ENCODE assay signal across 11 cellular contexts in the genomic region with DNA sequence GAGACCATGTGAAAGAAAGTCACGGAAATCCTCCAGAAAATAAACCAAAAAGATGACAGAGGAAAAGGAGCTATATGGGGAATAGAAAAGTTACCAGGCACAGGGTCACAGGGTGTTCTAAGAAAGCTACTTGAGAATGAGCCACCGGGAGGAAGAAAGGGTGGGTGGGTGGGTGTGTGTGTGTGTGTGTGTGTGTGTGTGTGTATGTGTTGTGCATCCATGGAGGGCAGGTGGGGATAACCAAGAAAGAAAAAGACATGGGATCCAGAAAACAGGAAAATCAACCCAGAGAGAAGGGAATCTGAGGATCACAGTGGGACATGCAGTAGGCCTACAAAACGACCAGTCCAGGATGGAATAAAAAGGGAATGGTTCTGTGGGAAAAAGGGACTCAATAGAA. TPM values are rescaled to one million over a fixed set of nuclear protein-coding genes. Genes with fewer than 3 reads are reported as not detected.
DNase-seq lines count a peak whose midpoint lies in the region; ATAC-seq lines count a peak whose summit lies in the region.
"Had no signal": no experiment of that assay in that cellular context is flagged by ENCODE, and none has a peak within 500 bp of the region (broad histone marks: within the 10 kb centered on the region; RNA-seq: fewer than 3 reads in every experiment).

No MANE protein-coding gene starts in this region.

- H3K4me1 Mint-ChIP-seq in activated naive CD4-positive, alpha-beta T cell treated with anti-CD3 and anti-CD28 coated beads, Interleukin-2, amount 50 U/mL, for 24 hours: peaks cover 58% of the 10 kb centered on the region
- H3K4me1 Mint-ChIP-seq in activated CD4-positive, alpha-beta memory T cell treated with anti-CD3 and anti-CD28 coated beads, Interleukin-2, amount 10 ng/mL, durations not matched to agents 7 days and 5 days: peaks cover 75% of the 10 kb centered on the region

- H3K9me3 Mint-ChIP-seq in activated naive CD4-positive, alpha-beta T cell treated with anti-CD3 and anti-CD28 coated beads, Interleukin-2, amount 50 U/mL, for 24 hours: no peaks in the 10 kb centered on the region
- peaks cover 8% of the 10 kb centered on the region for H3K9me3 Mint-ChIP-seq in activated CD4-positive, alpha-beta memory T cell treated with anti-CD3 and anti-CD28 coated beads, Interleukin-2, amount 10 ng/mL, durations not matched to agents 7 days and 5 days

- peaks cover 12% of the 10 kb centered on the region for H3K4me1 ChIP-seq in endocrine pancreas (ENCODE audit: control insufficient read depth, insufficient read depth, low read length)

- H3K9me3 ChIP-seq in endocrine pancreas (ENCODE audit: control insufficient read depth, low read length): no peaks in the 10 kb centered on the region

- H3K27ac Mint-ChIP-seq in activated naive CD4-positive, alpha-beta T cell treated with anti-CD3 and anti-CD28 coated beads, Interleukin-2, amount 50 U/mL, for 24 hours: peak overlapping the region; percentile 91
- peak overlapping the region; percentile 25 for H3K27ac Mint-ChIP-seq in activated CD4-positive, alpha-beta memory T cell treated with anti-CD3 and anti-CD28 coated beads, Interleukin-2, amount 10 ng/mL, durations not matched to agents 7 days and 5 days
- H3K27ac Mint-ChIP-seq: WTC11 had no signal

- H3K36me3 Mint-ChIP-seq in activated naive CD4-positive, alpha-beta T cell treated with anti-CD3 and anti-CD28 coated beads, Interleukin-2, amount 50 U/mL, for 24 hours: peaks cover 37% of the 10 kb centered on the region
- H3K36me3 Mint-ChIP-seq in activated CD4-positive, alpha-beta memory T cell treated with anti-CD3 and anti-CD28 coated beads, Interleukin-2, amount 10 ng/mL, durations not matched to agents 7 days and 5 days (ENCODE audit: low read depth): peaks cover 80% of the 10 kb centered on the region

- POLR2A ChIA-PET in activated CD4-positive, alpha-beta memory T cell treated with anti-CD3 and anti-CD28 coated beads, Interleukin-2, amount 10 ng/mL, durations not matched to agents 7 days and 5 days (lab: Charles Lee): interaction anchor here (1.2 to 1.7 kb wide), 2 partner anchors 73 to 75 kb away, joined by 3 to 7 read pairs; a partner anchor contains a TSS

- H3K27me3 Mint-ChIP-seq in activated naive CD4-positive, alpha-beta T cell treated with anti-CD3 and anti-CD28 coated beads, Interleukin-2, amount 50 U/mL, for 24 hours: no peaks in the 10 kb centered on the region
- H3K27me3 Mint-ChIP-seq in activated CD4-positive, alpha-beta memory T cell treated with anti-CD3 and anti-CD28 coated beads, Interleukin-2, amount 10 ng/mL, durations not matched to agents 7 days and 5 days: no peaks in the 10 kb centered on the region

- no peak for DNase-seq in activated naive CD4-positive, alpha-beta T cell treated with Interleukin-2 at 50 U/mL for 16 hours
- no peak for DNase-seq in activated CD4-positive, alpha-beta memory T cell treated with anti-CD3 and anti-CD28 coated beads, Interleukin-2, amount 10 ng/mL, durations not matched to agents 7 days and 5 days
- DNase-seq in ureter (ENCODE audit: low spot score) (peak; percentile 27), NCI-H748 (lab: John Stamatoyannopoulos, UW; ENCODE audit: unreplicated experiment) (no peak), NCI-H2196 (lab: John Stamatoyannopoulos, UW; ENCODE audit: unreplicated experiment) (no peak)
- DNase-seq: DMS 273 treated with DMSO at 0.1 percent for 48 hours, kidney glomerular epithelial cell had no signal

- no peak for ATAC-seq in GM21576 (IDR thresholded peaks at IDR 0.05; ENCODE audit: unreplicated experiment)
- ATAC-seq: WTC11 had no signal

- H3K36me3 ChIP-seq in endocrine pancreas (ENCODE audit: control insufficient read depth, insufficient read depth, low read length): no peaks in the 10 kb centered on the region

- no peak overlapping the region for H3K9ac ChIP-seq in endocrine pancreas (ENCODE audit: control insufficient read depth, insufficient read depth, low read length)

- H3K4me3 Mint-ChIP-seq in activated naive CD4-positive, alpha-beta T cell treated with anti-CD3 and anti-CD28 coated beads, Interleukin-2, amount 50 U/mL, for 24 hours: peak overlapping the region; percentile 97
- H3K4me3 Mint-ChIP-seq in activated CD4-positive, alpha-beta memory T cell treated with anti-CD3 and anti-CD28 coated beads, Interleukin-2, amount 10 ng/mL, durations not matched to agents 7 days and 5 days: peak overlapping the region; percentile 52
- H3K4me3 Mint-ChIP-seq: WTC11 had no signal

- peak overlapping the region; percentile 66 for H3K4me3 ChIP-seq in endocrine pancreas (ENCODE audit: control insufficient read depth, insufficient read depth, low read length)

- no peaks in the 10 kb centered on the region for H3K27me3 ChIP-seq in endocrine pancreas (ENCODE audit: control insufficient read depth, insufficient read depth, low read length)

- CTCF ChIA-PET in activated CD4-positive, alpha-beta memory T cell treated with anti-CD3 and anti-CD28 coated beads, Interleukin-2, amount 10 ng/mL, durations not matched to agents 7 days and 5 days (lab: Charles Lee): interaction anchor here (1.3 to 1.6 kb wide), 4 partner anchors 9 to 51 kb away, joined by 3 to 6 read pairs (median 4); no protein-coding TSS in a partner anchor

RNA-seq across cellular contexts. Expression of a gene that starts 3.7 kb away (rescaled TPM):
- total RNA-seq in activated CD4-positive, alpha-beta memory T cell treated with anti-CD3 and anti-CD28 coated beads, Interleukin-2, amount 10 ng/mL, durations not matched to agents 7 days and 5 days: 10 to 100 TPM; 82.3 to 83.0 TPM
- 52.7 TPM for total RNA-seq in ureter

RNA-seq across cellular contexts. Expression of a gene that starts 17.3 kb away (rescaled TPM):
- 10 to 100 TPM; 63.0 to 64.0 TPM for total RNA-seq in activated CD4-positive, alpha-beta memory T cell treated with anti-CD3 and anti-CD28 coated beads, Interleukin-2, amount 10 ng/mL, durations not matched to agents 7 days and 5 days
- total RNA-seq in ureter: 115 TPM

RNA-seq across cellular contexts. Expression of a gene that starts 34.0 kb away (rescaled TPM):
- total RNA-seq in activated CD4-positive, alpha-beta memory T cell treated with anti-CD3 and anti-CD28 coated beads, Interleukin-2, amount 10 ng/mL, durations not matched to agents 7 days and 5 days: 1 to 10 TPM; 7.5 to 7.6 TPM
- total RNA-seq in ureter: 34.4 TPM
